In the genomic region with DNA sequence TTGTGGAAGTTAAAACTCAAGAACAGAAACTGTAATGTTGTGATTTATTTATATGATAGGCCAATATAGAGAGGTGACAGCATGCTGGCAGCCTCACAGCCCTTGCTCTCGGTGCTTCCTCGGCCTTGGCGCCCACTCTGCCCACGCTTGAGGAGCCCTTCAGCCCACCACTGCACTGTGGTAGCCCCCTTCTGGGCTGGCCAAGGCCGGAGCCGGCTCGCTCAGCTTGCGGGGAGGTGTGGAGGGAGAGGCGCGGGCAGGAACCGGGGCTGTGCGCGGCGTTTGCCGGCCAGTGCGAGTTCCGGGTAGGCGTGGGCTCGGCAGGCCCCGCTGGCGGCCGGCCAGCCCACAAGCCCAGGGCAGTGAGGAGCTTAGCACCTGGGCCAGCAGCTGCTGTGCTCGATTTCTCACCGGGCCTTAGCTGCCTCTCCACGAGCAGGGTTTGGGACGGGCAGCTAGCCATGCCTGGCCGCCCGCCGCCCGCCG, we compare ENCODE assay signal across 9 cellular contexts.
DNase-seq lines count a peak whose midpoint lies in the region; ATAC-seq, FAIRE-seq and TF ChIP-seq lines count a peak whose summit lies in the region.
"Had no signal": no experiment of that assay in that cellular context is flagged by ENCODE, and none has a peak within 500 bp of the region (broad histone marks: within the 10 kb centered on the region; RNA-seq: fewer than 3 reads in every experiment).

No MANE protein-coding gene starts in this region.

- H3K9me3 ChIP-seq in BE2C (no peaks in the 10 kb centered on the region), adipocyte (ENCODE audit: control insufficient read depth, low read length) (peaks cover 4% of the 10 kb centered on the region), iPS-20b (ENCODE audit: insufficient read depth, low read depth, low read length) (0 out of 2 replicates have a peak, but pooled peaks cover 4% of the 10 kb centered on the region)
- H3K9me3 ChIP-seq: neutrophil had no signal

- FAIRE-seq in GM12892 (lab: Jason Lieb, UNC): no peak

- no peaks in the 10 kb centered on the region for H3K36me3 Mint-ChIP-seq in stimulated activated effector memory CD8-positive, alpha-beta T cell treated with anti-CD3 and anti-CD28 coated beads, Interleukin-12 subunit alpha, Interleukin-12 subunit beta, amount 100 ng/mL, for 72 hours

- no peak overlapping the region for H3K27ac ChIP-seq in iPS-20b (ENCODE audit: low read length)
- H3K27ac ChIP-seq: neutrophil had no signal

- H3K4me1 Mint-ChIP-seq in stimulated activated effector memory CD8-positive, alpha-beta T cell treated with anti-CD3 and anti-CD28 coated beads, Interleukin-12 subunit alpha, Interleukin-12 subunit beta, amount 100 ng/mL, for 72 hours: peaks cover 14% of the 10 kb centered on the region

- H3K4me3 ChIP-seq in BE2C (ENCODE audit: low read depth, low read length) (peak overlapping the region; percentile 64), adipocyte (ENCODE audit: low read length) (peak overlapping the region; percentile 74), iPS-20b (ENCODE audit: low read length) (peak overlapping the region; percentile 63; the same call in 1 of the 2 replicates)

- H3K36me3 ChIP-seq in BE2C (no peaks in the 10 kb centered on the region), adipocyte (ENCODE audit: control insufficient read depth, insufficient read depth, low read length, severe bottlenecking) (no peaks in the 10 kb centered on the region), iPS-20b (ENCODE audit: insufficient read depth, low read depth, low read length) (no peaks in the 10 kb centered on the region)
- H3K36me3 ChIP-seq: neutrophil had no signal

- H3K27me3 ChIP-seq in BE2C (no peaks in the 10 kb centered on the region), adipocyte (replicated peaks; ENCODE audit: control insufficient read depth, insufficient read depth, low read length) (peaks cover 23% of the 10 kb centered on the region), iPS-20b (ENCODE audit: insufficient read depth, low read length) (no peaks in the 10 kb centered on the region)

- H3K9me3 Mint-ChIP-seq in stimulated activated effector memory CD8-positive, alpha-beta T cell treated with anti-CD3 and anti-CD28 coated beads, Interleukin-12 subunit alpha, Interleukin-12 subunit beta, amount 100 ng/mL, for 72 hours: no peaks in the 10 kb centered on the region

- H3K27ac Mint-ChIP-seq in stimulated activated effector memory CD8-positive, alpha-beta T cell treated with anti-CD3 and anti-CD28 coated beads, Interleukin-12 subunit alpha, Interleukin-12 subunit beta, amount 100 ng/mL, for 72 hours: no peak overlapping the region

- no peak for TF ChIP-seq POLR2A in GM12892 (IDR thresholded peaks at IDR 0.05; ENCODE audit: low read depth, low read length)

- H3K9ac ChIP-seq in adipocyte (ENCODE audit: low read length) (no peak overlapping the region), iPS-20b (ENCODE audit: low read depth, low read length) (peak overlapping the region; percentile 52; the same call in 1 of the 2 replicates)

- ATAC-seq in GM19025 (IDR thresholded peaks at IDR 0.05; ENCODE audit: low read depth, unreplicated experiment): peak; percentile 78
- ATAC-seq in stimulated activated effector memory CD8-positive, alpha-beta T cell treated with anti-CD3 and anti-CD28 coated beads, Interleukin-12 subunit alpha, Interleukin-12 subunit beta, amount 100 ng/mL, for 72 hours: peak; percentile 55
- no peak for ATAC-seq in HG02852 (IDR thresholded peaks at IDR 0.05; ENCODE audit: unreplicated experiment)

- peak; percentile 67 for DNase-seq in BE2C
- DNase-seq in NCI-H1417 treated with DMSO at 0.1 percent for 48 hours (lab: John Stamatoyannopoulos, UW): peak; percentile 31
- DNase-seq in adipocyte (ENCODE audit: low read depth): peak; percentile 43
- peak in 1 of 2 donors; percentile 9 for DNase-seq in stimulated activated effector memory CD8-positive, alpha-beta T cell treated with anti-CD3 and anti-CD28 coated beads, Interleukin-12 subunit alpha, Interleukin-12 subunit beta, amount 100 ng/mL, for 72 hours (ENCODE audit: low spot score in 2 of 2)
- DNase-seq in GM12892 (ENCODE audit: insufficient read length): no peak

- H3K4me1 ChIP-seq in BE2C: no peaks in the 10 kb centered on the region
- H3K4me1 ChIP-seq in adipocyte (ENCODE audit: control insufficient read depth, insufficient read depth, low read length): no peaks in the 10 kb centered on the region
- peaks cover 13% of the 10 kb centered on the region; the same call in 1 of the 2 replicates for H3K4me1 ChIP-seq in iPS-20b (ENCODE audit: insufficient read depth, low read length)

- H3K4me3 Mint-ChIP-seq in stimulated activated effector memory CD8-positive, alpha-beta T cell treated with anti-CD3 and anti-CD28 coated beads, Interleukin-12 subunit alpha, Interleukin-12 subunit beta, amount 100 ng/mL, for 72 hours: peak overlapping the region; percentile 55

- TF ChIP-seq CTCF in BE2C (IDR thresholded peaks at IDR 0.05; ENCODE audit: low read depth, low read length): no peak
